Comparison of ENCODE assay signal across 1 cellular context in genomic region chr16:66872927-66873684, GRCh38.
A peak's percentile ranks its signal among the peaks of the same experiment; 100 is the strongest.
TF ChIP-seq lines count a peak whose summit lies in the region.

No MANE protein-coding gene starts in this region.

TF ChIP-seq in HepG2, 621 proteins besides CTCF, POLR2A, EP300 and RAD21 (continued from another document and continues in another):
- TF ChIP-seq ZNF383 (CRISPR knock-in tag; IDR thresholded peaks at IDR 0.05; ENCODE audit: borderline replicate concordance) = no peak
- TF ChIP-seq ZNF83 (CRISPR knock-in tag; IDR thresholded peaks at IDR 0.05; ENCODE audit: borderline replicate concordance) = peak; percentile 62; the same call in 1 of the 2 replicates
- no peak for TF ChIP-seq IRX3 (CRISPR knock-in tag; IDR thresholded peaks at IDR 0.05; ENCODE audit: borderline replicate concordance, low read depth)
- TF ChIP-seq CBX5 (CRISPR knock-in tag; IDR thresholded peaks at IDR 0.05; ENCODE audit: borderline replicate concordance) = peak; percentile 76; the same call in 1 of the 2 replicates
- peak; percentile 100 for TF ChIP-seq XRCC5 (optimal IDR thresholded peaks at IDR 0.05; ENCODE audit: low read length)
- TF ChIP-seq ZSCAN31 (CRISPR knock-in tag; IDR thresholded peaks at IDR 0.05; ENCODE audit: low read depth) = peak; percentile 94; the same call in 1 of the 2 replicates
- no peak for TF ChIP-seq GLI4 (CRISPR knock-in tag; IDR thresholded peaks at IDR 0.05; ENCODE audit: borderline replicate concordance)
- no peak for TF ChIP-seq SATB2 (CRISPR knock-in tag; IDR thresholded peaks at IDR 0.05)
- peak; percentile 68; the same call in 1 of the 2 replicates for TF ChIP-seq MED1 (CRISPR knock-in tag; IDR thresholded peaks at IDR 0.05)
- no peak for TF ChIP-seq CC2D1A (CRISPR knock-in tag; IDR thresholded peaks at IDR 0.05)
- peak; percentile 84 for TF ChIP-seq HDAC1 (CRISPR knock-in tag; IDR thresholded peaks at IDR 0.05)
- peak; percentile 80 for TF ChIP-seq SNAPC2 (CRISPR knock-in tag; IDR thresholded peaks at IDR 0.05)
- no peak for TF ChIP-seq NFYC (CRISPR knock-in tag; IDR thresholded peaks at IDR 0.05)
- peak; percentile 74; the same call in 1 of the 2 replicates for TF ChIP-seq ZNF556 (CRISPR knock-in tag; IDR thresholded peaks at IDR 0.05; ENCODE audit: borderline replicate concordance)
- 0 out of 2 replicates have a peak, but pooled peaks have one; percentile 61 for TF ChIP-seq TFE3 (CRISPR knock-in tag; IDR thresholded peaks at IDR 0.05)
- peak; percentile 56; the same call in 1 of the 2 replicates for TF ChIP-seq TRAFD1 (CRISPR knock-in tag; IDR thresholded peaks at IDR 0.05; ENCODE audit: borderline replicate concordance)
- no peak; the same call in 1 of the 2 replicates for TF ChIP-seq ZBTB43 (CRISPR knock-in tag; conservative IDR thresholded peaks at IDR 0.05)
- peak; percentile 60 for TF ChIP-seq ZBTB14 (CRISPR knock-in tag; IDR thresholded peaks at IDR 0.05)
- TF ChIP-seq ZNF720 (CRISPR knock-in tag; IDR thresholded peaks at IDR 0.05) = no peak
- TF ChIP-seq ZNF382 (CRISPR knock-in tag; IDR thresholded peaks at IDR 0.05; ENCODE audit: borderline replicate concordance) = no peak
- TF ChIP-seq ZBTB20 (CRISPR knock-in tag; IDR thresholded peaks at IDR 0.05; ENCODE audit: borderline replicate concordance, low read depth) = peak; percentile 29; the same call in 1 of the 2 replicates
- TF ChIP-seq ATF1 (CRISPR knock-in tag; IDR thresholded peaks at IDR 0.05) = no peak
- TF ChIP-seq ZUFSP (CRISPR knock-in tag; IDR thresholded peaks at IDR 0.05; ENCODE audit: borderline replicate concordance) = no peak
- TF ChIP-seq ZNF333 (CRISPR knock-in tag; IDR thresholded peaks at IDR 0.05; ENCODE audit: borderline replicate concordance) = no peak
- TF ChIP-seq TEAD2 (CRISPR knock-in tag; IDR thresholded peaks at IDR 0.05) = no peak
- TF ChIP-seq MTA3 (CRISPR knock-in tag; IDR thresholded peaks at IDR 0.05) = no peak
- no peak for TF ChIP-seq ZFAT (CRISPR knock-in tag; conservative IDR thresholded peaks at IDR 0.05)
- TF ChIP-seq ZNF639 (CRISPR knock-in tag; conservative IDR thresholded peaks at IDR 0.05) = 0 out of 2 replicates have a peak, but pooled peaks have one; percentile 35
- TF ChIP-seq ZNF432 (CRISPR knock-in tag; IDR thresholded peaks at IDR 0.05; ENCODE audit: borderline replicate concordance) = no peak
- peak; percentile 51; the same call in 1 of the 2 replicates for TF ChIP-seq SP4 (CRISPR knock-in tag; IDR thresholded peaks at IDR 0.05)
- TF ChIP-seq ZBTB1 (CRISPR knock-in tag; IDR thresholded peaks at IDR 0.05; ENCODE audit: borderline replicate concordance) = no peak
- TF ChIP-seq SRSF1 (optimal IDR thresholded peaks at IDR 0.05; ENCODE audit: low read depth, low read length) = no peak
- TF ChIP-seq HDAC6 (IDR thresholded peaks at IDR 0.05; ENCODE audit: low read depth, low read length) = no peak
- no peak for TF ChIP-seq ZSCAN22 (CRISPR knock-in tag; IDR thresholded peaks at IDR 0.05)
- TF ChIP-seq ZNF451 (CRISPR knock-in tag; IDR thresholded peaks at IDR 0.05) = no peak
- no peak for TF ChIP-seq NONO (IDR thresholded peaks at IDR 0.05)
- peak; percentile 92 for TF ChIP-seq NONO (CRISPR knock-in tag; conservative IDR thresholded peaks at IDR 0.05)
- TF ChIP-seq PAXIP1 (CRISPR knock-in tag; conservative IDR thresholded peaks at IDR 0.05) = 0 out of 2 replicates have a peak, but pooled peaks have one; percentile 33
- TF ChIP-seq SKIL (CRISPR knock-in tag; IDR thresholded peaks at IDR 0.05; ENCODE audit: borderline replicate concordance) = no peak
- TF ChIP-seq MLXIP (CRISPR knock-in tag; IDR thresholded peaks at IDR 0.05; ENCODE audit: borderline replicate concordance) = no peak
- no peak for TF ChIP-seq ZNF816 (CRISPR knock-in tag; IDR thresholded peaks at IDR 0.05; ENCODE audit: borderline replicate concordance)
- peak; percentile 88 for TF ChIP-seq ZSCAN5A (CRISPR knock-in tag; IDR thresholded peaks at IDR 0.05; ENCODE audit: borderline replicate concordance)
